ENCODE assay signal across 1 cellular context in the genomic region with DNA sequence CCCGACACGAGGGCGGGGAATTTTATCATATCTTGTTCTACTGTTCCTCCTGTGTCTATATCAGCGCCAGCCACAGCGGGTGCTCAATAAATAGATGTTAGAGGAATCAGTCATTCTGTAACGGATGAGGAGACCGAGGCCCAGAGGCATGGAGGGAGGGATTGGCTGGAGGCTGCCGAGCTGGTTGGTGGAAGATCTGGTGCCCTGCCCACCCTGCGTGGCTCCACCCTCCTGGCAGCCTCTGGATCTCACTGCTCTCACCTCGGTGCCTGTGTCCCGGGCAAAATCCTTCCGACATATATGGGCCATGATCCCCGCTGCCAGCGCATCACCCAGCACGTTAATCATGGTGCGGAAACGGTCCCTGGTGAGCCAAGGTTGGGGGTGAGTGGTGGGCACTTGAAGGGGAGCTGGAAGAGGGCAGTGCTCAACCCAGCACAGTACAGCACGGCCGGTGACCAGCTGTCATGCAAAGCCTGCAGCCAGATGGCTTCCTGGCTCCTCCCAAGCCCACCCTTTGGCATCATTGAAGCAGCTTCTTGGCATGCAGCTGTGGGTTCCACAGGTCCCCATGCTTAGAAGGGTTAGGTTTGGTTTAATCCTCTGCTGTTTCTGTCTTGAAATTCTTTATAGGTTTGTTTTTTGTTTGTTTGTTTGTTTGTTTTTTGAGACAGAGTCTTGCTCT.
TF ChIP-seq lines count a peak whose summit lies in the region.

No MANE protein-coding gene starts in this region.

TF ChIP-seq in A549, 52 proteins besides CTCF, POLR2A, EP300 and RAD21 (continued from another document):
- TF ChIP-seq, protein P1, sequence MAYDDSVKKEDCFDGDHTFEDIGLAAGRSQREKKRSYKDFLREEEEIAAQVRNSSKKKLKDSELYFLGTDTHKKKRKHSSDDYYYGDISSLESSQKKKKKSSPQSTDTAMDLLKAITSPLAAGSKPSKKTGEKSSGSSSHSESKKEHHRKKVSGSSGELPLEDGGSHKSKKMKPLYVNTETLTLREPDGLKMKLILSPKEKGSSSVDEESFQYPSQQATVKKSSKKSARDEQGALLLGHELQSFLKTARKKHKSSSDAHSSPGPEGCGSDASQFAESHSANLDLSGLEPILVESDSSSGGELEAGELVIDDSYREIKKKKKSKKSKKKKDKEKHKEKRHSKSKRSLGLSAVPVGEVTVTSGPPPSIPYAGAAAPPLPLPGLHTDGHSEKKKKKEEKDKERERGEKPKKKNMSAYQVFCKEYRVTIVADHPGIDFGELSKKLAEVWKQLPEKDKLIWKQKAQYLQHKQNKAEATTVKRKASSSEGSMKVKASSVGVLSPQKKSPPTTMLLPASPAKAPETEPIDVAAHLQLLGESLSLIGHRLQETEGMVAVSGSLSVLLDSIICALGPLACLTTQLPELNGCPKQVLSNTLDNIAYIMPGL (CRISPR knock-in tag; IDR thresholded peaks at IDR 0.05; ENCODE audit: borderline replicate concordance): no peak
- TF ChIP-seq CBX8 (IDR thresholded peaks at IDR 0.05): no peak
- TF ChIP-seq RARB (CRISPR knock-in tag; IDR thresholded peaks at IDR 0.05): no peak
- TF ChIP-seq EHF (CRISPR knock-in tag; IDR thresholded peaks at IDR 0.05): no peak
